Comparison of ENCODE assay signal across 14 cellular contexts in the genomic region with DNA sequence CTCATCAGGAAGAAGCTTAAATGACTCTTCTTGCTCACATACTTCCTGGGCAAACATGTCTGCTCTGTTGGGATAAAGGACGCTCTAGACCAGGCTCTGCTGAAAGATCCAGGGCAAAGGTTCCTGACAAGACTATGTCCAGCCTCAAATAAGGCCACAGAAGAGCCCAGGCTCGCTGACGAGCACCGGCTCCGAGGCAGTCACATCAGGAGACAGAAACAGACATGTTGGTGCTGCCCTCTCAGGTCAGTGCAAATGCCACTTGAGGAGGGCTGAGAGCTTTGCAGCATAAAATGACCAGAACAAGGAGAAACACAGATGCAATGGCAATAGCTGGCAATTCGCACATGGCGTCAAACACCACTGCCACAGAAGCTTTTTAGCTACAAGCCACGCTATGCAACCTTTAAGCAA.
DNase-seq lines count a peak whose midpoint lies in the region; ATAC-seq, FAIRE-seq and TF ChIP-seq lines count a peak whose summit lies in the region.
"Had no signal": no experiment of that assay in that cellular context is flagged by ENCODE, and none has a peak within 500 bp of the region (broad histone marks: within the 10 kb centered on the region; RNA-seq: fewer than 3 reads in every experiment).

No MANE protein-coding gene starts in this region.

- WGBS in H1 (ENCODE audit: extremely low coverage in 1 of 2, insufficient coverage in 1 of 2, insufficient read length in 1 of 2, insufficient replicate concordance in 2 of 2, low coverage in 1 of 2, low lambda C conversion rate in 2 of 2, missing lambda C conversion rate in 1 of 2), 2 experiments: 87% methylated on average over 8 of the region's 8 CpGs; no CpG with 5 or more reads in 1 of the 2 experiments
- 20 to 64% (median 45%) methylated on average over 8 of the region's 8 CpGs for WGBS in small intestine, 3 donors

- H3K79me1 ChIP-seq in H1 (ENCODE audit: low read depth, low read length): no peaks in the 10 kb centered on the region

- DNase-seq in H7: peak; percentile 45
- peak; percentile 32 to 57 for DNase-seq in SHP77 (lab: John Stamatoyannopoulos, UW)
- no peak for DNase-seq in H1 (ENCODE audit: low read depth in 1 of 2, low spot score in 2 of 2)
- peak; percentile 48 for DNase-seq in small intestine
- no peak for DNase-seq in pons (ENCODE audit: low spot score)
- no peak for DNase-seq in WERI-Rb-1
- DNase-seq: activated CD4-positive, alpha-beta T cell treated with anti-CD3 and anti-CD28 coated beads for 48 hours; activated CD8-positive, alpha-beta memory T cell treated with anti-CD3 and anti-CD28 coated beads, Interleukin-2, amount 50 U/mL, for 48 hours; DND-41; foreskin melanocyte; natural killer cell; NCI-H2029 had no signal

- peak overlapping the region; percentile 56; the same call in 1 of the 2 replicates for H2BK12ac ChIP-seq in H1 (ENCODE audit: low read depth, low read length)

- H3K4me2 ChIP-seq in H1 (ENCODE audit: insufficient read depth in 1 of 2, low read depth in 2 of 2, low read length in 2 of 2): no peak overlapping the region
- H3K4me2 ChIP-seq: BLaER1 treated with 17β-estradiol and CSF1 and Interleukin-3, amounts not matched to agents 10 nM and 100 nM had no signal

- peak overlapping the region; percentile 5; the same call in 1 of the 2 replicates for H2BK5ac ChIP-seq in H1 (ENCODE audit: low read depth, low read length)

- no peaks in the 10 kb centered on the region for H3K23me2 ChIP-seq in H1 (ENCODE audit: low read depth, low read length)

- H3K23ac ChIP-seq in H1 (ENCODE audit: insufficient read length): no peak overlapping the region

- no peak overlapping the region for H3K27ac ChIP-seq in H1 (ENCODE audit: low read depth, low read length)
- H3K27ac ChIP-seq in small intestine (ENCODE audit: low read depth in 1 of 2, low read length in 1 of 2): peak overlapping the region; percentile 18 to 75
- no peak overlapping the region for H3K27ac ChIP-seq in WERI-Rb-1
- H3K27ac ChIP-seq: BLaER1 treated with 17β-estradiol and CSF1 and Interleukin-3, amounts not matched to agents 10 nM and 100 nM had no signal

- no peak overlapping the region for H3K14ac ChIP-seq in H1 (ENCODE audit: insufficient read length)

- no peak overlapping the region for H3K4me3 ChIP-seq in H7 (ENCODE audit: insufficient read depth, low read depth, low read length)
- no peak overlapping the region for H3K4me3 ChIP-seq in H1 (ENCODE audit: extremely low read depth in 1 of 4, insufficient read depth in 2 of 4, low read depth in 3 of 4, low read length in 4 of 4)
- H3K4me3 ChIP-seq in small intestine (ENCODE audit: low read depth in 1 of 2, low read length in 2 of 2): no peak overlapping the region
- H3K4me3 ChIP-seq in WERI-Rb-1 (ENCODE audit: low read depth, low read length): no peak overlapping the region
- H3K4me3 ChIP-seq: BLaER1 treated with 17β-estradiol and CSF1 and Interleukin-3, amounts not matched to agents 10 nM and 100 nM had no signal

- POLR2A ChIA-PET in H1 (lab: Charles Lee; ENCODE audit: partially characterized antibody): interaction anchor here (0.8 to 1.7 kb wide), 5 partner anchors 10 to 408 kb away, joined by 3 to 8 read pairs (median 4); no protein-coding TSS in a partner anchor

- H3K79me2 ChIP-seq in H1 (ENCODE audit: control insufficient read depth in 1 of 2, insufficient read depth in 2 of 2, low read length in 2 of 2): no peaks in the 10 kb centered on the region

- no peak overlapping the region for H4K8ac ChIP-seq in H1 (ENCODE audit: extremely low read depth, insufficient read depth, low read length)

- peak overlapping the region; percentile 56; the same call in 1 of the 2 replicates for H2BK20ac ChIP-seq in H1 (ENCODE audit: low read length)

- ATAC-seq in GM21619 (IDR thresholded peaks at IDR 0.05; ENCODE audit: unreplicated experiment): no peak

- CTCF ChIA-PET in H1 (lab: Charles Lee; ENCODE audit: partially characterized antibody): interaction anchor here (1.0 kb wide), 1 partner anchor 10 kb away, joined by 3 read pairs; no protein-coding TSS in a partner anchor

- peak overlapping the region; percentile 71; the same call in 1 of the 2 replicates for H3K18ac ChIP-seq in H1 (ENCODE audit: extremely low read depth, low read length)

- no peaks in the 10 kb centered on the region for H3K9me3 ChIP-seq in H1 (ENCODE audit: insufficient read depth in 2 of 2, low read depth in 1 of 2, low read length in 1 of 2)
- no peaks in the 10 kb centered on the region for H3K9me3 ChIP-seq in small intestine (ENCODE audit: control insufficient read depth, low read depth)
- no peaks in the 10 kb centered on the region for H3K9me3 ChIP-seq in WERI-Rb-1 (ENCODE audit: severe bottlenecking)
- H3K9me3 ChIP-seq: BLaER1 treated with 17β-estradiol and CSF1 and Interleukin-3, amounts not matched to agents 10 nM and 100 nM had no signal

- H3K4ac ChIP-seq in H1 (replicated peaks; ENCODE audit: insufficient read length, low read depth, low read length): no peak overlapping the region

- peak overlapping the region; percentile 26 for H2BK120ac ChIP-seq in H1 (replicated peaks; ENCODE audit: low read depth, low read length)

- no peak for TF ChIP-seq POLR2A in H1 (IDR thresholded peaks at IDR 0.05; ENCODE audit: control extremely low read depth in 1 of 2, low read depth in 2 of 2, low read length in 2 of 2)

- peak overlapping the region; percentile 91; the same call in 1 of the 2 replicates for H2AK5ac ChIP-seq in H1 (ENCODE audit: low read depth, low read length)

- H3K4me1 ChIP-seq in H1 (replicated peaks in 1 of 4; ENCODE audit: control insufficient read depth in 3 of 4, insufficient read depth in 4 of 4, low read length in 3 of 4) (peaks cover 0 to 3% (median 0%) of the 10 kb centered on the region in 4 experiments; a peak in 2 of 7 replicates), small intestine (ENCODE audit: control insufficient read depth in 2 of 2, insufficient read depth in 1 of 2, low read depth in 1 of 2, low read length in 1 of 2) (peaks cover 4 to 9% of the 10 kb centered on the region in 2 donors)

- H2AFZ ChIP-seq in H1 (ENCODE audit: low read length): no peak overlapping the region

- peak in 1 of 2 experiments; percentile 14; a peak in 1 of 4 replicates for TF ChIP-seq RAD21 in H1 (IDR thresholded peaks at IDR 0.05 in 1 of 2, conservative IDR thresholded peaks at IDR 0.05 in 1 of 2; ENCODE audit: low read depth in 2 of 2, low read length in 2 of 2)

- no peak overlapping the region for H3K9ac ChIP-seq in H1 (replicated peaks in 1 of 4; ENCODE audit: extremely low read depth in 1 of 4, low read depth in 3 of 4, low read length in 3 of 4)
- H3K9ac ChIP-seq: BLaER1 treated with 17β-estradiol and CSF1 and Interleukin-3, amounts not matched to agents 10 nM and 100 nM had no signal

- no peaks in the 10 kb centered on the region for H3K36me3 ChIP-seq in H7 (replicated peaks; ENCODE audit: control insufficient read depth, insufficient read depth, low read length)
- H3K36me3 ChIP-seq in H1 (ENCODE audit: control insufficient read depth in 2 of 4, insufficient read depth in 4 of 4, low read length in 3 of 4): no peaks in the 10 kb centered on the region
- no peaks in the 10 kb centered on the region for H3K36me3 ChIP-seq in small intestine (ENCODE audit: control insufficient read depth in 2 of 2, insufficient read depth in 2 of 2, low read length in 2 of 2)
- H3K36me3 ChIP-seq in WERI-Rb-1: no peaks in the 10 kb centered on the region
- H3K36me3 ChIP-seq: BLaER1 treated with 17β-estradiol and CSF1 and Interleukin-3, amounts not matched to agents 10 nM and 100 nM had no signal

- FAIRE-seq in H1 (lab: Jason Lieb, UNC) (no peak), small intestine (lab: Jason Lieb, UNC) (no peak)

- peak in 2 of 3 experiments; percentile 10 to 13; a peak in 2 of 4 replicates for TF ChIP-seq CTCF in H1 (IDR thresholded peaks at IDR 0.05; ENCODE audit: control extremely low read depth in 1 of 3, insufficient read depth in 1 of 3, low read depth in 1 of 3, low read length in 3 of 3)
- no peak for TF ChIP-seq CTCF in WERI-Rb-1 (IDR thresholded peaks at IDR 0.05; ENCODE audit: low read depth, low read length)

- H2BK15ac ChIP-seq in H1 (ENCODE audit: low read length): 0 out of 2 replicates have a peak overlapping the region, but pooled peaks have one; percentile 51

- H4K5ac ChIP-seq in H1 (ENCODE audit: insufficient read length, low read depth, low read length): no peak overlapping the region

- TF ChIP-seq EP300 in H1 (IDR thresholded peaks at IDR 0.05; ENCODE audit: borderline replicate concordance in 1 of 2, low read depth in 2 of 2, low read length in 2 of 2): no peak

- H4K20me1 ChIP-seq in H1 (replicated peaks in 1 of 2; ENCODE audit: control insufficient read depth in 1 of 2, insufficient read depth in 2 of 2, low read length in 2 of 2): no peaks in the 10 kb centered on the region
- H4K20me1 ChIP-seq: BLaER1 treated with 17β-estradiol and CSF1 and Interleukin-3, amounts not matched to agents 10 nM and 100 nM had no signal

- no peaks in the 10 kb centered on the region for H3K27me3 ChIP-seq in H7 (ENCODE audit: control insufficient read depth, insufficient read depth, low read length)
- H3K27me3 ChIP-seq in H1 (replicated peaks in 1 of 4; ENCODE audit: control insufficient read depth in 3 of 4, extremely low read depth in 1 of 4, insufficient read depth in 3 of 4, low read length in 3 of 4): no peaks in the 10 kb centered on the region
- H3K27me3 ChIP-seq in small intestine (ENCODE audit: control insufficient read depth in 2 of 2, insufficient read depth in 2 of 2, low read length in 2 of 2): no peaks in the 10 kb centered on the region
- no peaks in the 10 kb centered on the region for H3K27me3 ChIP-seq in WERI-Rb-1 (ENCODE audit: insufficient read depth, low read depth, severe bottlenecking)
- H3K27me3 ChIP-seq: BLaER1 treated with 17β-estradiol and CSF1 and Interleukin-3, amounts not matched to agents 10 nM and 100 nM had no signal

- H4K91ac ChIP-seq in H1 (replicated peaks; ENCODE audit: insufficient read length, low read length): peak overlapping the region; percentile 75

- H3K56ac ChIP-seq in H1 (replicated peaks; ENCODE audit: insufficient read length, low read depth, low read length): no peak overlapping the region

TF ChIP-seq in H1, 55 proteins besides CTCF, POLR2A, EP300 and RAD21:
- TF ChIP-seq TAF7 (optimal IDR thresholded peaks at IDR 0.05; ENCODE audit: borderline replicate concordance, low read depth, low read length) (no peak), MAX (IDR thresholded peaks at IDR 0.05) (no peak), FOSL1 (IDR thresholded peaks at IDR 0.05; ENCODE audit: insufficient read depth, low read depth, low read length) (no peak), SRF (IDR thresholded peaks at IDR 0.05; ENCODE audit: low read depth, low read length) (no peak)
TF ChIP-seq in H1: peak in this region for 0.

Comparison
In these comparisons a context has a peak if more than half of its experiments do, and no peak if none do; other contexts are left out.
1. DNase-seq: peak in H7 (single experiment), SHP77 (2 of 2) and small intestine (single experiment); none in H1 (0 of 2), pons (single experiment) and WERI-Rb-1 (single experiment).
2. H3K27ac ChIP-seq: peak in small intestine (2 of 2); none in H1 (single experiment) and WERI-Rb-1 (single experiment).